In genomic region chr6:136113736-136114173, GRCh38 we compare ENCODE assay signal across 8 cellular contexts.
A peak's percentile ranks its signal among the peaks of the same experiment; 100 is the strongest.
DNase-seq lines count a peak whose midpoint lies in the region; ATAC-seq and TF ChIP-seq lines count a peak whose summit lies in the region.

No MANE protein-coding gene starts in this region.

- peak overlapping the region; percentile 65 to 100 for H3K27ac ChIP-seq in SK-N-SH (ENCODE audit: low read depth in 2 of 2, low read length in 1 of 2)

- no peaks in the 10 kb centered on the region for H3K36me3 ChIP-seq in SK-N-SH (replicated peaks in 1 of 2; ENCODE audit: control insufficient read depth in 1 of 2, insufficient read depth in 2 of 2, low read length in 1 of 2)

- H3F3A ChIP-seq in SK-N-SH (replicated peaks; ENCODE audit: insufficient read depth) = no peaks in the 10 kb centered on the region

- H3K9me3 ChIP-seq in SK-N-SH = no peaks in the 10 kb centered on the region

- H3K27me3 ChIP-seq in SK-N-SH (ENCODE audit: insufficient read depth) = no peaks in the 10 kb centered on the region

- POLR2A ChIA-PET in SK-N-SH (lab: Yijun Ruan, JAX) = interaction anchor here (0.7 to 2.3 kb wide), 5 partner anchors 10 to 176 kb away, joined by 3 to 30 read pairs (median 4); partner anchors contain the start of gene BCLAF1

- peak; percentile 35; the same call in 1 of the 2 replicates for TF ChIP-seq RAD21 in SK-N-SH (IDR thresholded peaks at IDR 0.05; ENCODE audit: low read length)

- no peak for ATAC-seq in GM19395 (IDR thresholded peaks at IDR 0.05; ENCODE audit: unreplicated experiment)
- no peak for ATAC-seq in HG02623 (IDR thresholded peaks at IDR 0.05; ENCODE audit: unreplicated experiment)

- H2AFZ ChIP-seq in SK-N-SH (ENCODE audit: low read depth) = peak overlapping the region; percentile 79

- H3K9ac ChIP-seq in SK-N-SH = peak overlapping the region; percentile 50; the same call in 1 of the 2 replicates

- H3K9me2 ChIP-seq in SK-N-SH = no peaks in the 10 kb centered on the region

- H3K79me2 ChIP-seq in SK-N-SH (ENCODE audit: insufficient read depth) = peaks cover 3% of the 10 kb centered on the region; the same call in 1 of the 2 replicates

- H4K20me1 ChIP-seq in SK-N-SH (ENCODE audit: insufficient read depth) = no peaks in the 10 kb centered on the region

- TF ChIP-seq CTCF in SK-N-SH (IDR thresholded peaks at IDR 0.05) = no peak

- peaks cover 4 to 51% of the 10 kb centered on the region in 2 experiments; a peak in 3 of 4 replicates for H3K4me1 ChIP-seq in SK-N-SH (ENCODE audit: control insufficient read depth in 1 of 2, insufficient read depth in 2 of 2, low read depth in 1 of 2, low read length in 1 of 2)

- WGBS in SK-N-SH (ENCODE audit: low lambda C conversion rate) = 26% methylated on average over 5 of the region's 5 CpGs

- no peak overlapping the region for H3K4me3 ChIP-seq in SK-N-SH (ENCODE audit: low read depth in 2 of 2, low read length in 1 of 2)

- H3K4me2 ChIP-seq in SK-N-SH = peak overlapping the region; percentile 40; the same call in 1 of the 2 replicates

- DNase-seq in CD1c-positive myeloid dendritic cell (ENCODE audit: extremely low spot score) (peak; percentile 63), NAMALWA (ENCODE audit: low spot score) (peak; percentile 50), SK-N-SH (peak; percentile 66), foreskin melanocyte (peak; percentile 22), putamen (ENCODE audit: low spot score) (peak; percentile 68), NCI-H1048 (lab: John Stamatoyannopoulos, UW) (no peak)

- CTCF ChIA-PET in SK-N-SH (lab: Yijun Ruan, JAX) = interaction anchor here (0.8 to 2.8 kb wide), 9 partner anchors 8 to 260 kb away, joined by 3 to 17 read pairs (median 3); no protein-coding TSS in a partner anchor

- TF ChIP-seq EP300 in SK-N-SH (IDR thresholded peaks at IDR 0.05; ENCODE audit: borderline replicate concordance in 1 of 2, low read depth in 1 of 2, low read length in 1 of 2) = peak in 1 of 2 experiments; percentile 78; a peak in 2 of 4 replicates

TF ChIP-seq in SK-N-SH, 30 proteins besides CTCF, POLR2A, EP300 and RAD21:
- peak; percentile 33; the same call in 1 of the 2 replicates for TF ChIP-seq FOXJ3 (CRISPR knock-in tag; IDR thresholded peaks at IDR 0.05)
- TF ChIP-seq GATA2 (CRISPR knock-in tag; IDR thresholded peaks at IDR 0.05) = peak; percentile 39
- TF ChIP-seq TCF12 (IDR thresholded peaks at IDR 0.05) = peak; percentile 24; the same call in 1 of the 2 replicates
- 0 out of 2 replicates have a peak, but pooled peaks have one; percentile 17 for TF ChIP-seq RCOR1 (IDR thresholded peaks at IDR 0.05; ENCODE audit: low read length)
- TF ChIP-seq EZH2phosphoT487 (IDR thresholded peaks at IDR 0.05; ENCODE audit: borderline replicate concordance, low read depth) = no peak
- TF ChIP-seq CHD2 (IDR thresholded peaks at IDR 0.05; ENCODE audit: low read length, partially characterized antibody) = peak; percentile 61
- no peak for TF ChIP-seq IRF3 (IDR thresholded peaks at IDR 0.05; ENCODE audit: low read depth, low read length)
- peak; percentile 21; the same call in 1 of the 2 replicates for TF ChIP-seq SMC3 (IDR thresholded peaks at IDR 0.05; ENCODE audit: low read depth, low read length)
- TF ChIP-seq MXI1 (IDR thresholded peaks at IDR 0.05; ENCODE audit: low read depth, low read length) = peak; percentile 95
- no peak for TF ChIP-seq USF1 (IDR thresholded peaks at IDR 0.05; ENCODE audit: borderline replicate concordance, low read depth)
- TF ChIP-seq MAX (IDR thresholded peaks at IDR 0.05; ENCODE audit: low read depth) = peak; percentile 65; the same call in 1 of the 2 replicates
- no peak for TF ChIP-seq NRF1 (IDR thresholded peaks at IDR 0.05; ENCODE audit: low read depth, low read length)
- peak; percentile 31; the same call in 1 of the 2 replicates for TF ChIP-seq POLR2AphosphoS5 (IDR thresholded peaks at IDR 0.05; ENCODE audit: low read depth, low read length)
